25 cellular contexts compared by ENCODE assay signal in genomic region chr2:103254611-103255010, GRCh38.
"Had no signal": no experiment of that assay in that cellular context is flagged by ENCODE, and none has a peak within 500 bp of the region (broad histone marks: within the 10 kb centered on the region; RNA-seq: fewer than 3 reads in every experiment).

No MANE protein-coding gene starts in this region.

- H3K27me3 Mint-ChIP-seq: dendritic cell treated with granulocyte-macrophage colony-stimulating factor and Interleukin-4, amounts not matched to agents 40 ng/mL and 50 ng/mL, for 4 days; effector memory CD8-positive, alpha-beta T cell had no signal

- H3K4me1 ChIP-seq: colonic mucosa, esophagus muscularis mucosa, esophagus squamous epithelium, foreskin keratinocyte, gastrocnemius medialis, gastroesophageal sphincter, heart left ventricle, heart right ventricle had no signal

- H3K27me3 ChIP-seq: colonic mucosa, esophagus muscularis mucosa, esophagus squamous epithelium, foreskin keratinocyte, gastrocnemius medialis, gastroesophageal sphincter, heart left ventricle had no signal

- H3K36me3 ChIP-seq: colonic mucosa, esophagus muscularis mucosa, esophagus squamous epithelium, gastrocnemius medialis, gastroesophageal sphincter, heart left ventricle, heart right ventricle had no signal

- H3K9me3 ChIP-seq: colonic mucosa, esophagus squamous epithelium, gastrocnemius medialis, gastroesophageal sphincter had no signal

- H3K4me3 Mint-ChIP-seq: dendritic cell treated with granulocyte-macrophage colony-stimulating factor and Interleukin-4, amounts not matched to agents 40 ng/mL and 50 ng/mL, for 4 days; effector memory CD8-positive, alpha-beta T cell; endodermal cell had no signal

- H3K4me1 Mint-ChIP-seq: endodermal cell had no signal

- DNase-seq: colonic mucosa; cortex of kidney; dermis blood vessel endothelial cell; dorsolateral prefrontal cortex; effector CD4-positive, alpha-beta T cell; effector CD8-positive, alpha-beta T cell; effector memory CD4-positive, alpha-beta T cell; effector memory CD8-positive, alpha-beta T cell; endodermal cell; erythroblast; esophagus squamous epithelium; foreskin fibroblast; foreskin keratinocyte; foreskin melanocyte; gastrocnemius medialis; glutamatergic neuron; head of caudate nucleus; heart left ventricle; heart right ventricle had no signal

- H3K27ac Mint-ChIP-seq: dendritic cell treated with granulocyte-macrophage colony-stimulating factor and Interleukin-4, amounts not matched to agents 40 ng/mL and 50 ng/mL, for 4 days; effector memory CD8-positive, alpha-beta T cell; endodermal cell had no signal

- H3K4me3 ChIP-seq: colonic mucosa, coronary artery, dorsolateral prefrontal cortex, esophagus muscularis mucosa, esophagus squamous epithelium, gastrocnemius medialis, gastroesophageal sphincter, heart left ventricle, heart right ventricle had no signal

- ATAC-seq: effector memory CD8-positive, alpha-beta T cell; esophagus mucosa; foreskin keratinocyte; gastrocnemius medialis; gastroesophageal sphincter; heart left ventricle; heart right ventricle had no signal

- H3K27ac ChIP-seq: colonic mucosa, coronary artery, dorsolateral prefrontal cortex, epithelial cell of prostate, esophagus muscularis mucosa, esophagus squamous epithelium, foreskin keratinocyte, gastrocnemius medialis, gastroesophageal sphincter, heart left ventricle, heart right ventricle had no signal
